In the genomic region with DNA sequence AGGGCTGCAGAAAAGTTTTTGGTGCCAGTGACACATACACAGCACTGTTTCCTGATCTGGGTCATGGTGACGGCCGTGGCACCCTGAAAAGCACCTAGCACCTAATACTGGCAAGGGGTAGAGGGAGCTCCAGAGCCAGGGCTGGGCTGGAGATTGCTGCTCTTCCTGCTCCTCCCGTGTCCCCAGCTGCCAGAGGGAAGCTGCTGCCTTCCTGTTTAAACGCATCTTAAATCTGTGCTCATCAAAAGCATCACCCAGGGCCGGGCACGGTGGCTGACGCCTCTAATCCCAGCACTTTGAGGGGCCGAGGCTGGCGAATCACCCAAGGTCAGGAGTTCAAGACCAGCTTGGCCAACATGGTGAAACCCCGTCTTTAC, we compare ENCODE assay signal across 1 cellular context.
TF ChIP-seq lines count a peak whose summit lies in the region.

No MANE protein-coding gene starts in this region.

TF ChIP-seq in K562, 482 proteins besides CTCF, POLR2A, EP300 and RAD21 (continued from another document):
- TF ChIP-seq ZBTB40 (IDR thresholded peaks at IDR 0.05) (no peak), ZBTB40 (CRISPR knock-in tag; IDR thresholded peaks at IDR 0.05) (no peak), ATF1 (CRISPR knock-in tag; IDR thresholded peaks at IDR 0.05) (no peak), ATF1 (tag; IDR thresholded peaks at IDR 0.05) (no peak), CHD2 (IDR thresholded peaks at IDR 0.05; ENCODE audit: low read depth, low read length) (no peak), PKNOX1 (IDR thresholded peaks at IDR 0.05) (no peak)
